In the genomic region with DNA sequence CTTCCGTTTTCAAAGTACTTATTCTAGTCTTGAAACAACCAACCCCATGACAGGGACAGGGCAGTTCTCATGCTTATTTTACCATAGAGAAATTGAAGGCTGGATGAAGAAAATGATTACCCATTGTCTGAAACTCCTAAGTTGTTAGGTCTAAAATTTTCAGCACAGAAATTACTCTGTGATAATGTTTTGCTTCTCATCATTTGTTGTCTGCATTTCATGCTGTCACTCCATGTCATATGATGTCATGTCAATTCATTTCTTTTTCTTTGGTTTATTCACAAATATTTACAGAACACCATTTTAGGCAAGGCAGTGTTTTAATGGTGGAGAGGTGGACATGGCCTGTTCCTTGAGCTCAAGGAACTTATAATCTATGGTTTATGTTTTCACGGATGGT, we compare ENCODE assay signal across 26 cellular contexts.
"Had no signal": no experiment of that assay in that cellular context is flagged by ENCODE, and none has a peak within 500 bp of the region (broad histone marks: within the 10 kb centered on the region; RNA-seq: fewer than 3 reads in every experiment).

No MANE protein-coding gene starts in this region.

- DNase-seq: activated CD4-positive, alpha-beta T cell treated with anti-CD3 and anti-CD28 coated beads for 1 hour; activated CD8-positive, alpha-beta memory T cell treated with anti-CD3 and anti-CD28 coated beads, Interleukin-2, amount 50 U/mL, for 4 hours; activated effector memory CD4-positive, alpha-beta T cell treated with Interleukin-2 at 50 U/mL for 16 hours; activated naive CD4-positive, alpha-beta T cell treated with anti-CD3 and anti-CD28 coated beads for 36 hours; activated naive CD8-positive, alpha-beta T cell treated with anti-CD3 and anti-CD28 coated beads, Interleukin-2, amount 50 U/mL, for 24 hours; activated T-cell treated with anti-CD3 and anti-CD28 coated beads, Interleukin-2, amount 50 U/mL, for 24 hours; cerebellar nuclear complex; endodermal cell; esophagus squamous epithelium; gastrocnemius medialis; hippocampal formation; kidney glomerular epithelial cell; left lung; pancreas; psoas muscle; right cardiac atrium; stimulated activated CD4-positive, alpha-beta T cell treated with anti-CD3 and anti-CD28 coated beads, Interleukin-12 subunit alpha, Interleukin-12 subunit beta, amount 100 ng/mL, for 4 hours; stimulated activated CD4-positive, alpha-beta T cell treated with anti-CD3 and anti-CD28 coated beads, Interleukin-4, amount 100 ng/mL, for 4 hours; substantia nigra; tibial artery; WERI-Rb-1 had no signal

- H3K27ac Mint-ChIP-seq: activated T-cell treated with anti-CD3 and anti-CD28 coated beads, Interleukin-2, amount 50 U/mL, for 24 hours; endodermal cell; nephron; stimulated activated naive CD8-positive, alpha-beta T cell treated with anti-CD3 and anti-CD28 coated beads, Interleukin-15, Interleukin-2, amounts not matched to agents 100 ng/mL and 50 ng/mL, for 24 hours had no signal

- H3K4me1 Mint-ChIP-seq: nephron had no signal

- H3K27me3 Mint-ChIP-seq: activated naive CD8-positive, alpha-beta T cell treated with anti-CD3 and anti-CD28 coated beads, Interleukin-2, amount 50 U/mL, for 24 hours; activated T-cell treated with anti-CD3 and anti-CD28 coated beads, Interleukin-2, amount 50 U/mL, for 24 hours; stimulated activated naive CD8-positive, alpha-beta T cell treated with anti-CD3 and anti-CD28 coated beads, Interleukin-15, Interleukin-2, amounts not matched to agents 100 ng/mL and 50 ng/mL, for 24 hours had no signal

- FAIRE-seq: pancreas, TTC549 had no signal

- H3K27me3 ChIP-seq: esophagus squamous epithelium, gastrocnemius medialis, left lung, neutrophil, pancreas, tibial artery had no signal

- H3K36me3 ChIP-seq: esophagus squamous epithelium, gastrocnemius medialis, left lung, neutrophil, pancreas, tibial artery, WERI-Rb-1 had no signal

- H3K9me3 Mint-ChIP-seq: activated naive CD4-positive, alpha-beta T cell treated with anti-CD3 and anti-CD28 coated beads for 36 hours; activated naive CD8-positive, alpha-beta T cell treated with anti-CD3 and anti-CD28 coated beads, Interleukin-2, amount 50 U/mL, for 24 hours; endodermal cell; nephron; stimulated activated naive CD8-positive, alpha-beta T cell treated with anti-CD3 and anti-CD28 coated beads, Interleukin-15, Interleukin-2, amounts not matched to agents 100 ng/mL and 50 ng/mL, for 24 hours had no signal

- H3K9me3 ChIP-seq: esophagus squamous epithelium, gastrocnemius medialis, left lung, neutrophil, pancreas, psoas muscle, tibial artery had no signal

- H3K4me1 ChIP-seq: esophagus squamous epithelium, gastrocnemius medialis, left lung, pancreas, psoas muscle, tibial artery had no signal

- H3K4me3 Mint-ChIP-seq: activated naive CD4-positive, alpha-beta T cell treated with anti-CD3 and anti-CD28 coated beads for 36 hours; activated naive CD8-positive, alpha-beta T cell treated with anti-CD3 and anti-CD28 coated beads, Interleukin-2, amount 50 U/mL, for 24 hours; activated T-cell treated with anti-CD3 and anti-CD28 coated beads, Interleukin-2, amount 50 U/mL, for 24 hours; endodermal cell; nephron; stimulated activated naive CD8-positive, alpha-beta T cell treated with anti-CD3 and anti-CD28 coated beads, Interleukin-15, Interleukin-2, amounts not matched to agents 100 ng/mL and 50 ng/mL, for 24 hours had no signal

- H3K27ac ChIP-seq: coronary artery, esophagus squamous epithelium, gastrocnemius medialis, left lung, neutrophil, pancreas, psoas muscle, tibial artery, WERI-Rb-1 had no signal

- ATAC-seq: activated naive CD8-positive, alpha-beta T cell treated with anti-CD3 and anti-CD28 coated beads, Interleukin-2, amount 50 U/mL, for 24 hours; gastrocnemius medialis; left lung; pancreas; psoas muscle; right cardiac atrium had no signal

- H3K4me3 ChIP-seq: coronary artery, esophagus squamous epithelium, gastrocnemius medialis, left lung, pancreas, psoas muscle, tibial artery had no signal
